10 cellular contexts compared by ENCODE assay signal in genomic region chr21:28822882-28823335, GRCh38.
A peak's percentile ranks its signal among the peaks of the same experiment; 100 is the strongest.
DNase-seq lines count a peak whose midpoint lies in the region; ATAC-seq, FAIRE-seq and TF ChIP-seq lines count a peak whose summit lies in the region.
"Had no signal": no experiment of that assay in that cellular context is flagged by ENCODE, and none has a peak within 500 bp of the region (broad histone marks: within the 10 kb centered on the region; RNA-seq: fewer than 3 reads in every experiment).

No MANE protein-coding gene starts in this region.

- no peak overlapping the region for H3K27ac ChIP-seq in K562 (ENCODE audit: extremely low read depth, low read depth, low read length)

- POLR2A ChIA-PET in K562 (lab: Yijun Ruan, JAX), result interaction anchor here (0.7 kb wide), 1 partner anchor 87 kb away, joined by 3 read pairs; no protein-coding TSS in a partner anchor
- POLR2A ChIA-PET in activated CD8-positive, alpha-beta T cell treated with anti-CD3 and anti-CD28 coated beads, Interleukin-2, amount 10 ng/mL, durations not matched to agents 7 days and 5 days (lab: Charles Lee), result no interaction called here

- H3K9me3 Mint-ChIP-seq in activated CD8-positive, alpha-beta T cell treated with anti-CD3 and anti-CD28 coated beads, Interleukin-2, amount 10 ng/mL, durations not matched to agents 7 days and 5 days (ENCODE audit: insufficient read depth), result no peaks in the 10 kb centered on the region
- H3K9me3 Mint-ChIP-seq: immature natural killer cell had no signal

- no peak overlapping the region for H2AFZ ChIP-seq in K562 (ENCODE audit: low read depth, low read length)

- no peak for TF ChIP-seq EP300 in K562 (IDR thresholded peaks at IDR 0.05; ENCODE audit: low read length)

- in situ Hi-C loops in K562 (cut with MboI), result no loop called here

- H3K4me3 ChIP-seq in K562, result no peak overlapping the region
- H3K4me3 ChIP-seq in skeletal muscle satellite cell (ENCODE audit: low read length), result no peak overlapping the region

- H3K36me3 Mint-ChIP-seq in activated CD8-positive, alpha-beta T cell treated with anti-CD3 and anti-CD28 coated beads, Interleukin-2, amount 10 ng/mL, durations not matched to agents 7 days and 5 days (ENCODE audit: low read depth), result peaks cover 17% of the 10 kb centered on the region

- CTCF ChIA-PET in K562 (lab: Yijun Ruan, JAX; ENCODE audit: low intra/inter-chr PET ratio), result no interaction called here
- CTCF ChIA-PET in activated CD8-positive, alpha-beta T cell treated with anti-CD3 and anti-CD28 coated beads, Interleukin-2, amount 10 ng/mL, durations not matched to agents 7 days and 5 days (lab: Charles Lee), result interaction anchor here (1.0 to 1.3 kb wide), 2 partner anchors 13 to 42 kb away, joined by 3 to 4 read pairs; no protein-coding TSS in a partner anchor

- no peaks in the 10 kb centered on the region for H4K20me1 ChIP-seq in K562 (replicated peaks; ENCODE audit: control insufficient read depth, insufficient read depth, low read length)

- H3K27me3 ChIP-seq in K562 (ENCODE audit: control insufficient read depth in 2 of 2, insufficient read depth in 2 of 2, low read length in 2 of 2) (no peaks in the 10 kb centered on the region), skeletal muscle satellite cell (ENCODE audit: control insufficient read depth, insufficient read depth, low read length) (no peaks in the 10 kb centered on the region)

- TF ChIP-seq POLR2A in K562 (conservative IDR thresholded peaks at IDR 0.05), result no peak

- no peaks in the 10 kb centered on the region for H3K4me1 ChIP-seq in K562 (replicated peaks in 1 of 2; ENCODE audit: control insufficient read depth in 2 of 2, insufficient read depth in 2 of 2, low read length in 2 of 2)
- peaks cover 43% of the 10 kb centered on the region for H3K4me1 ChIP-seq in skeletal muscle satellite cell (ENCODE audit: control insufficient read depth, insufficient read depth, low read length)

- no peak for FAIRE-seq in K562 (lab: Jason Lieb, UNC)

- H3K4me2 ChIP-seq in K562 (ENCODE audit: insufficient read depth, low read length) (no peak overlapping the region), skeletal muscle satellite cell (ENCODE audit: low read length) (peak overlapping the region; percentile 53)

- no peaks in the 10 kb centered on the region for H3K4me1 Mint-ChIP-seq in activated CD8-positive, alpha-beta T cell treated with anti-CD3 and anti-CD28 coated beads, Interleukin-2, amount 10 ng/mL, durations not matched to agents 7 days and 5 days (ENCODE audit: low read depth)

- BruUV-seq in K562 (replicated peaks; lab: Mats Ljungman, UMichigan), result no TSS peak

- H3K9me3 ChIP-seq in K562 (replicated peaks; ENCODE audit: control insufficient read depth, insufficient read depth, low read depth, low read length), result no peaks in the 10 kb centered on the region
- no peaks in the 10 kb centered on the region for H3K9me3 ChIP-seq in skeletal muscle satellite cell (replicated peaks; ENCODE audit: low read length)

- H3K27me3 Mint-ChIP-seq in activated CD8-positive, alpha-beta T cell treated with anti-CD3 and anti-CD28 coated beads, Interleukin-2, amount 10 ng/mL, durations not matched to agents 7 days and 5 days (ENCODE audit: low read depth), result no peaks in the 10 kb centered on the region

- intact Hi-C loops in K562 (cut with micrococcal nuclease), result no loop called here

- no peak for ATAC-seq in K562
- ATAC-seq in activated CD8-positive, alpha-beta T cell treated with anti-CD3 and anti-CD28 coated beads, Interleukin-2, amount 10 ng/mL, durations not matched to agents 7 days and 5 days, result no peak
- no peak for ATAC-seq in GM21786 (IDR thresholded peaks at IDR 0.05; ENCODE audit: unreplicated experiment)

- H3K9ac ChIP-seq in K562 (ENCODE audit: insufficient read depth in 1 of 2, low read depth in 2 of 2, low read length in 2 of 2) (no peak overlapping the region), skeletal muscle satellite cell (ENCODE audit: low read depth, low read length) (peak overlapping the region; percentile 28)

- no peak for TF ChIP-seq CTCF in K562 (IDR thresholded peaks at IDR 0.05 in 2 of 3, conservative IDR thresholded peaks at IDR 0.05 in 1 of 3; ENCODE audit: insufficient read depth in 2 of 3, low read depth in 1 of 3, low read length in 3 of 3)

- H3K9me1 ChIP-seq in K562 (ENCODE audit: control insufficient read depth, insufficient read depth, low read length), result no peaks in the 10 kb centered on the region

- H3K36me3 ChIP-seq in K562 (ENCODE audit: control insufficient read depth, insufficient read depth, low read length) (no peaks in the 10 kb centered on the region), skeletal muscle satellite cell (ENCODE audit: insufficient read depth, low read length) (no peaks in the 10 kb centered on the region)

- DNase-seq in GM04504 (ENCODE audit: low read depth) (peak; percentile 67), K562 (ENCODE audit: extremely low read depth in 1 of 4, low spot score in 3 of 4) (no peak), iris pigment epithelial cell (ENCODE audit: low read depth) (peak; percentile 50), NCI-H526 treated with DMSO at 0.1 percent for 48 hours (lab: John Stamatoyannopoulos, UW) (no peak), iPS-NIHi7 (ENCODE audit: extremely low spot score) (no peak)
- no peak for DNase-seq in activated CD8-positive, alpha-beta T cell treated with anti-CD3 and anti-CD28 coated beads, Interleukin-2, amount 10 ng/mL, durations not matched to agents 7 days and 5 days
- DNase-seq: immature natural killer cell, SW 1271 had no signal

- H3K4me3 Mint-ChIP-seq in activated CD8-positive, alpha-beta T cell treated with anti-CD3 and anti-CD28 coated beads, Interleukin-2, amount 10 ng/mL, durations not matched to agents 7 days and 5 days, result no peak overlapping the region
- H3K4me3 Mint-ChIP-seq: immature natural killer cell had no signal

- no peak for TF ChIP-seq RAD21 in K562 (CRISPR knock-in tag; conservative IDR thresholded peaks at IDR 0.05 in 1 of 2, IDR thresholded peaks at IDR 0.05 in 1 of 2)

- H3K27ac Mint-ChIP-seq in activated CD8-positive, alpha-beta T cell treated with anti-CD3 and anti-CD28 coated beads, Interleukin-2, amount 10 ng/mL, durations not matched to agents 7 days and 5 days, result no peak overlapping the region

- H3K79me2 ChIP-seq in K562 (ENCODE audit: control insufficient read depth, insufficient read depth, low read length), result no peaks in the 10 kb centered on the region

TF ChIP-seq in K562, 482 proteins besides CTCF, POLR2A, EP300 and RAD21:
- TF ChIP-seq, protein P1, sequence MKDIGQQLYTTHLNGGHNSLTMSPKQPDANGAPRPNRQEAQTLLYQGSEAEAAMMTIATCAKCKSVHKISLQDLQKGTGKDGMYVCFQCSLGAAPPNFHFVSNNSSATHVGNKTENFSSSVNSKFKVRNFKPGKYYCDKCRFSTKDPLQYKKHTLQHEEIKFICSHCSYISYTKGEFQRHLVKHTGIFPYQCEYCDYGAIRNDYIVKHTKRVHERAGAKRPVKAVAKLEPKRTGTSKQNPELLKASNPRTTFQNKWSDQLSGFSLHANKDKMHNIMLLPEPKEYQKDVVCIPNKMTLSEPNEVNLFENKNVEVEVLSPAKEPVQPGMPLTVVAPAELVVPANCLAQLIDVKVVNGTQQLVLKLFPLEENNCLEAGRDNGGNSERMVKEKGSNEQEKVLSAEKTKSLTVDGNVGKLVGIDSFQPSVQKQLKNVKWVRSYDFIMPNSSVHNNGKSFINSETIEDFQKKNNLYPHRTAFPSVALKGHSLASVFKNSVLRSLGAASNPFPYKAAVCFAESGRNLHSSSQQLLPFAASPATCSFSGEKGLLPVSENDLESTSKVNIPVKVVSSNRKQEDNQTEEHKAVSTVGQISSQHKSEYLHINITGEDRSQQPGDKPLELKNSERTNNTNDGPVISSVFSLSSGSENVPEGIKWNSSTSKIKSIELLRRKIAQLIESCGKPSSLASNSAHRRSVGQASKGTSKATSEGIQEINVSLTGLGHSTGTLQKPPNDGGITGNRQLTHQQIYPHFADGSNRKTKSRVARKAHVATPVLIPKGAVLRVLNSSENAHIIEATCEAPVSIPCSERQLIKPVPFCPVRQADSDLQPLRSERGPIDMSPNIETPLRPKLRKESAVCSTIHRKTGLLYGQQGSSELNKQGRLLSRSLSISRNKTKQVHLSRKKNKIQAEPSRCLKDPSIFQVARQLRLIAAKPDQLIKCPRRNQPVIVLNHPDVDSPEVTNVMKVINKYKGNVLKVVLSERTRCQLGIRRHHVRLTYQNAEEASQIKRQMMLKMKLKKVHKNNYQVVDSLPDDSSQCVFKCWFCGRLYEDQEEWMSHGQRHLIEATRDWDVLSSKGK (CRISPR knock-in tag; IDR thresholded peaks at IDR 0.05), result no peak
- TF ChIP-seq ZNF316 (IDR thresholded peaks at IDR 0.05), result peak; percentile 52
- peak; percentile 50 for TF ChIP-seq MAFF (IDR thresholded peaks at IDR 0.05; ENCODE audit: low read length)
- no peak for TF ChIP-seq VEZF1 (CRISPR knock-in tag; IDR thresholded peaks at IDR 0.05)
- TF ChIP-seq C11orf30 (IDR thresholded peaks at IDR 0.05; ENCODE audit: low read depth), result peak; percentile 39; the same call in 1 of the 2 replicates
- TF ChIP-seq MAFG (tag; conservative IDR thresholded peaks at IDR 0.05), result peak; percentile 19; the same call in 1 of the 2 replicates
- no peak for TF ChIP-seq RCOR1 (IDR thresholded peaks at IDR 0.05; ENCODE audit: borderline replicate concordance in 1 of 2, low read depth in 2 of 2, low read length in 2 of 2)

Comparison
In these comparisons a context has a peak if more than half of its experiments do, and no peak if none do; other contexts are left out.
1. DNase-seq: peak in GM04504 (single experiment) and iris pigment epithelial cell (single experiment); none in K562 (0 of 4), NCI-H526 treated with DMSO at 0.1 percent for 48 hours (single experiment), iPS-NIHi7 (single experiment) and activated CD8-positive, alpha-beta T cell treated with anti-CD3 and anti-CD28 coated beads, Interleukin-2, amount 10 ng/mL, durations not matched to agents 7 days and 5 days (single experiment).